24 cellular contexts compared by ENCODE assay signal in the genomic region with DNA sequence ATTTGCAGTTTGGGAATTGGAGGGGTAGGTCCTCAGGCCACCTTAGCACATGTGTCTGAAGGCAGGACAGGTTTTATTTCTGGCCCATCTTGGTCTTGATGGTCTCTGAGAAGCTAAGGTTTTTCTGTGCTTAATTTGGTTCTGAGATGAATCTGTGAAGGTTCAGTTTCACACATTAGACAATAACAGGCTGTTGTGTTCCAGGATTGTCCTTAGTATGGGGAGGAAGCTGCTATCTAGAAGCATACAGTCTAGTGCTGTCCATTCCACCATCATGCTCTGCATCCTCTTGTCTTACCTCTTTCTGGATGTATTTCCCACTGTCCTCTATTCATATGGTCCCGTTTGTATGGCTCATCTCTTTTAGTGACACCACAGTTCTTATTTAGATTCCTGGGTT. TPM values are rescaled to one million over a fixed set of nuclear protein-coding genes. Genes with fewer than 3 reads are reported as not detected.
DNase-seq lines count a peak whose midpoint lies in the region; ATAC-seq, FAIRE-seq and TF ChIP-seq lines count a peak whose summit lies in the region.
"Had no signal": no experiment of that assay in that cellular context is flagged by ENCODE, and none has a peak within 500 bp of the region (broad histone marks: within the 10 kb centered on the region; RNA-seq: fewer than 3 reads in every experiment).

No MANE protein-coding gene starts in this region.

- H3K36me3 ChIP-seq in keratinocyte (ENCODE audit: control insufficient read depth in 2 of 2, extremely low read depth in 1 of 2, insufficient read depth in 2 of 2, low read length in 2 of 2) (no peaks in the 10 kb centered on the region), thyroid gland (no peaks in the 10 kb centered on the region)
- H3K36me3 ChIP-seq: esophagus squamous epithelium, HAP-1, SJCRH30, thoracic aorta had no signal

- H4K20me1 ChIP-seq in keratinocyte (ENCODE audit: control insufficient read depth, extremely low read depth, insufficient read depth, low read length), result no peaks in the 10 kb centered on the region

- no peak overlapping the region for H3K27ac ChIP-seq in keratinocyte (ENCODE audit: control insufficient read depth, insufficient read depth, low read length)
- no peak overlapping the region for H3K27ac ChIP-seq in thyroid gland
- peak overlapping the region in 6 of 59 donors; percentile 0 to 50 (median 7) for H3K27ac ChIP-seq in dorsolateral prefrontal cortex
- H3K27ac ChIP-seq: esophagus squamous epithelium, KMS-11, PC-9, SJCRH30, thoracic aorta had no signal

- peak; percentile 50 for ATAC-seq in GM18498 (IDR thresholded peaks at IDR 0.05; ENCODE audit: unreplicated experiment)
- peak; percentile 52 for ATAC-seq in GM19455 (IDR thresholded peaks at IDR 0.05; ENCODE audit: unreplicated experiment)
- ATAC-seq in HG02885 (IDR thresholded peaks at IDR 0.05; ENCODE audit: poor library complexity, unreplicated experiment), result peak; percentile 61
- no peak for ATAC-seq in HG03196 (IDR thresholded peaks at IDR 0.05; ENCODE audit: unreplicated experiment)
- ATAC-seq: activated T-helper 17 cell treated with anti-CD3 and anti-CD28 coated beads, Interleukin-2, amount 50 U/mL, for 72 hours; natural killer cell; stimulated activated memory B cell treated with anti-CD40 and anti-IgM and Interleukin-4, amounts not matched to agents 10 μg/mL and 1 μg/mL and 100 μg/mL, for 72 hours had no signal

- H3K9me3 ChIP-seq in keratinocyte (ENCODE audit: control insufficient read depth, low read depth, low read length) (no peaks in the 10 kb centered on the region), thyroid gland (no peaks in the 10 kb centered on the region)
- H3K9me3 ChIP-seq: esophagus squamous epithelium, HAP-1, SJCRH30, thoracic aorta had no signal

- WGBS in thyroid gland, 2 donors, result 86 to 95% methylated on average over 1 of the region's 1 CpG

- H2AFZ ChIP-seq in keratinocyte (ENCODE audit: control insufficient read depth, low read length), result no peak overlapping the region
- H2AFZ ChIP-seq: PC-9 had no signal

- H3K9ac ChIP-seq in keratinocyte (ENCODE audit: control insufficient read depth, extremely low read depth, insufficient read depth, low read length), result no peak overlapping the region
- H3K9ac ChIP-seq: KMS-11 had no signal

- H3K4me2 ChIP-seq in keratinocyte (ENCODE audit: control insufficient read depth, extremely low read depth, insufficient read depth, low read depth, low read length), result no peak overlapping the region
- H3K4me2 ChIP-seq: KMS-11, PC-9 had no signal

- H3K9me3 Mint-ChIP-seq in progenitor cell of endocrine pancreas (ENCODE audit: low read depth), result no peaks in the 10 kb centered on the region
- H3K9me3 Mint-ChIP-seq: activated CD4-positive, alpha-beta T cell treated with anti-CD3 and anti-CD28 coated beads, Interleukin-2, amount 10 ng/mL, durations not matched to agents 7 days and 5 days; activated T-helper 17 cell treated with anti-CD3 and anti-CD28 coated beads, Interleukin-2, amount 50 U/mL, for 72 hours; natural killer cell; stimulated activated memory B cell treated with anti-CD40 and anti-IgM and Interleukin-4, amounts not matched to agents 10 μg/mL and 1 μg/mL and 100 μg/mL, for 72 hours had no signal

- H3K79me2 ChIP-seq in keratinocyte (ENCODE audit: control insufficient read depth, insufficient read depth, low read length), result peaks cover 24% of the 10 kb centered on the region

- H3K9me1 ChIP-seq in keratinocyte (ENCODE audit: control insufficient read depth, extremely low read depth, insufficient read depth, low read length), result no peaks in the 10 kb centered on the region

- DNase-seq in keratinocyte (ENCODE audit: low read depth, low spot score) (no peak), thyroid gland (no peak), progenitor cell of endocrine pancreas (ENCODE audit: low spot score, unreplicated experiment) (no peak), dorsolateral prefrontal cortex (no peak)
- DNase-seq: activated CD4-positive, alpha-beta T cell treated with anti-CD3 and anti-CD28 coated beads, Interleukin-2, amount 10 ng/mL, durations not matched to agents 7 days and 5 days; effector CD8-positive, alpha-beta T cell; esophagus squamous epithelium; kidney glomerular epithelial cell; natural killer cell; NCI-H187; NCI-H2227 treated with DMSO at 0.1 percent for 48 hours; PC-9; SJCRH30 had no signal

- H3K27me3 ChIP-seq in keratinocyte (ENCODE audit: control insufficient read depth, extremely low read depth, insufficient read depth, low read length) (no peaks in the 10 kb centered on the region), thyroid gland (no peaks in the 10 kb centered on the region), dorsolateral prefrontal cortex (no peaks in the 10 kb centered on the region)
- H3K27me3 ChIP-seq: esophagus squamous epithelium, SJCRH30 had no signal

- no peaks in the 10 kb centered on the region for H3K27me3 Mint-ChIP-seq in progenitor cell of endocrine pancreas
- H3K27me3 Mint-ChIP-seq: activated CD4-positive, alpha-beta T cell treated with anti-CD3 and anti-CD28 coated beads, Interleukin-2, amount 10 ng/mL, durations not matched to agents 7 days and 5 days; activated naive CD8-positive, alpha-beta T cell; activated T-helper 17 cell treated with anti-CD3 and anti-CD28 coated beads, Interleukin-2, amount 50 U/mL, for 72 hours; stimulated activated memory B cell treated with anti-CD40 and anti-IgM and Interleukin-4, amounts not matched to agents 10 μg/mL and 1 μg/mL and 100 μg/mL, for 72 hours had no signal

- H3K4me1 Mint-ChIP-seq in progenitor cell of endocrine pancreas (ENCODE audit: low read depth), result peaks cover 1% of the 10 kb centered on the region

- dilution Hi-C loops in keratinocyte (cut with MboI; ENCODE audit: extremely low pct_ligation_motif_present, low sequenced_read_pairs), result no loop called here

- no peak overlapping the region for H3K4me3 ChIP-seq in keratinocyte (ENCODE audit: control insufficient read depth in 2 of 3, extremely low read depth in 1 of 3, insufficient read depth in 2 of 3, low read depth in 1 of 3, low read length in 3 of 3)
- H3K4me3 ChIP-seq in thyroid gland (replicated peaks in 1 of 3), result no peak overlapping the region
- H3K4me3 ChIP-seq in dorsolateral prefrontal cortex, result peak overlapping the region in 1 of 59 donors; percentile 4
- H3K4me3 ChIP-seq: esophagus squamous epithelium, HAP-1, PC-9, SJCRH30, thoracic aorta had no signal

- FAIRE-seq in keratinocyte (lab: Jason Lieb, UNC), result peak; percentile 41
- FAIRE-seq: GM12892 had no signal

- no peak for TF ChIP-seq CTCF in keratinocyte (optimal IDR thresholded peaks at IDR 0.05 in 1 of 3, IDR thresholded peaks at IDR 0.05 in 1 of 3, conservative IDR thresholded peaks at IDR 0.05 in 1 of 3; ENCODE audit: extremely low read depth in 1 of 3, insufficient read depth in 2 of 3, low read length in 3 of 3)
- TF ChIP-seq CTCF in thyroid gland (IDR thresholded peaks at IDR 0.05), result no peak
- TF ChIP-seq CTCF in progenitor cell of endocrine pancreas (IDR thresholded peaks at IDR 0.05; ENCODE audit: unreplicated experiment), result no peak
- no peak for TF ChIP-seq CTCF in dorsolateral prefrontal cortex (IDR thresholded peaks at IDR 0.05 in 54 of 56, conservative IDR thresholded peaks at IDR 0.05 in 2 of 56; ENCODE audit: low read depth in 1 of 56, partially characterized antibody in 56 of 56)

- no peak overlapping the region for H3K4me3 Mint-ChIP-seq in progenitor cell of endocrine pancreas (ENCODE audit: low read depth)
- H3K4me3 Mint-ChIP-seq: activated CD4-positive, alpha-beta T cell treated with anti-CD3 and anti-CD28 coated beads, Interleukin-2, amount 10 ng/mL, durations not matched to agents 7 days and 5 days; activated naive CD8-positive, alpha-beta T cell; activated T-helper 17 cell treated with anti-CD3 and anti-CD28 coated beads, Interleukin-2, amount 50 U/mL, for 72 hours; natural killer cell; stimulated activated memory B cell treated with anti-CD40 and anti-IgM and Interleukin-4, amounts not matched to agents 10 μg/mL and 1 μg/mL and 100 μg/mL, for 72 hours had no signal

- H3K4me1 ChIP-seq in keratinocyte (ENCODE audit: control insufficient read depth, extremely low read depth, insufficient read depth, low read length) (no peaks in the 10 kb centered on the region), thyroid gland (no peaks in the 10 kb centered on the region)
- H3K4me1 ChIP-seq: SJCRH30 had no signal

- no peak overlapping the region for H3K27ac Mint-ChIP-seq in progenitor cell of endocrine pancreas
- H3K27ac Mint-ChIP-seq: activated CD4-positive, alpha-beta T cell treated with anti-CD3 and anti-CD28 coated beads, Interleukin-2, amount 10 ng/mL, durations not matched to agents 7 days and 5 days; activated naive CD8-positive, alpha-beta T cell; activated T-helper 17 cell treated with anti-CD3 and anti-CD28 coated beads, Interleukin-2, amount 50 U/mL, for 72 hours; natural killer cell; stimulated activated memory B cell treated with anti-CD40 and anti-IgM and Interleukin-4, amounts not matched to agents 10 μg/mL and 1 μg/mL and 100 μg/mL, for 72 hours had no signal

- intact Hi-C loops in thyroid gland (cut with DNase I) (no loop called here), dorsolateral prefrontal cortex (cut with DNase I) (no loop called here)

- peaks cover 11% of the 10 kb centered on the region for H3K36me3 Mint-ChIP-seq in progenitor cell of endocrine pancreas (ENCODE audit: insufficient read depth)
- H3K36me3 Mint-ChIP-seq: natural killer cell had no signal

- no peak for TF ChIP-seq POLR2A in thyroid gland (IDR thresholded peaks at IDR 0.05)

RNA-seq across cellular contexts. Expression of a gene that starts 7.1 kb away (rescaled TPM):
- polyA plus RNA-seq in keratinocyte, result 11.0 to 25.4 TPM (median 15.9 TPM) in 3 replicates
- 4.2 TPM for polyA plus RNA-seq in keratinocyte (2011; ENCODE audit: low read depth)
- 12.4 and 24.9 TPM in 2 replicates for polyA plus RNA-seq in keratinocyte (2011; cell fraction: cytosol; rRNA removed)
- 11.6 and 16.8 TPM in 2 replicates for polyA plus RNA-seq in keratinocyte (2011; cell fraction: nucleus; rRNA removed)
- 10.8 and 13.6 TPM in 2 replicates for polyA plus RNA-seq in keratinocyte (2012; ENCODE audit: low replicate concordance)
- polyA minus RNA-seq in keratinocyte, result 1.2 to 6.3 TPM (median 6.0 TPM) in 3 replicates
- 10.4 TPM for polyA minus RNA-seq in keratinocyte (2011; cell fraction: cytosol; rRNA and poly(A)+ RNA removed)
- polyA minus RNA-seq in keratinocyte (2011; cell fraction: nucleus; rRNA and poly(A)+ RNA removed), result 5.4 and 9.2 TPM in 2 replicates
- 10 to 100 TPM; 11.3 to 25.4 (median 18.7) TPM for total RNA-seq in thyroid gland
- total RNA-seq in progenitor cell of endocrine pancreas, result 31.8 and 33.3 TPM in 2 replicates
- total RNA-seq in dorsolateral prefrontal cortex, result 10 to 100 TPM in 119 of 120 experiments, 1 to 10 TPM in 1; 8.7 to 27.7 (median 17.2) TPM

RNA-seq across cellular contexts. Expression of a gene that starts 43.3 kb away (rescaled TPM):
- polyA plus RNA-seq in keratinocyte, result 11.5 to 25.1 TPM (median 20.3 TPM) in 3 replicates
- polyA plus RNA-seq in keratinocyte (2011; ENCODE audit: low read depth), result 78.9 TPM
- 10.1 and 11.1 TPM in 2 replicates for polyA plus RNA-seq in keratinocyte (2011; cell fraction: cytosol; rRNA removed)
- polyA plus RNA-seq in keratinocyte (2011; cell fraction: nucleus; rRNA removed), result 8.7 and 11.6 TPM in 2 replicates
- polyA plus RNA-seq in keratinocyte (2012; ENCODE audit: low replicate concordance), result 18.0 and 34.5 TPM in 2 replicates
- polyA minus RNA-seq in keratinocyte, result 10.0 to 11.5 TPM (median 10.7 TPM) in 3 replicates
- polyA minus RNA-seq in keratinocyte (2011; cell fraction: cytosol; rRNA and poly(A)+ RNA removed), result 18.4 TPM
- polyA minus RNA-seq in keratinocyte (2011; cell fraction: nucleus; rRNA and poly(A)+ RNA removed), result 10.4 and 13.6 TPM in 2 replicates
- 10 to 100 TPM; 23.1 to 33.8 (median 32.2) TPM for total RNA-seq in thyroid gland
- total RNA-seq in progenitor cell of endocrine pancreas, result 53.5 and 60.7 TPM in 2 replicates
- total RNA-seq in dorsolateral prefrontal cortex, result 10 to 100 TPM; 17.3 to 34.6 (median 24.2) TPM
